1 cellular context compared by ENCODE assay signal in the genomic region with DNA sequence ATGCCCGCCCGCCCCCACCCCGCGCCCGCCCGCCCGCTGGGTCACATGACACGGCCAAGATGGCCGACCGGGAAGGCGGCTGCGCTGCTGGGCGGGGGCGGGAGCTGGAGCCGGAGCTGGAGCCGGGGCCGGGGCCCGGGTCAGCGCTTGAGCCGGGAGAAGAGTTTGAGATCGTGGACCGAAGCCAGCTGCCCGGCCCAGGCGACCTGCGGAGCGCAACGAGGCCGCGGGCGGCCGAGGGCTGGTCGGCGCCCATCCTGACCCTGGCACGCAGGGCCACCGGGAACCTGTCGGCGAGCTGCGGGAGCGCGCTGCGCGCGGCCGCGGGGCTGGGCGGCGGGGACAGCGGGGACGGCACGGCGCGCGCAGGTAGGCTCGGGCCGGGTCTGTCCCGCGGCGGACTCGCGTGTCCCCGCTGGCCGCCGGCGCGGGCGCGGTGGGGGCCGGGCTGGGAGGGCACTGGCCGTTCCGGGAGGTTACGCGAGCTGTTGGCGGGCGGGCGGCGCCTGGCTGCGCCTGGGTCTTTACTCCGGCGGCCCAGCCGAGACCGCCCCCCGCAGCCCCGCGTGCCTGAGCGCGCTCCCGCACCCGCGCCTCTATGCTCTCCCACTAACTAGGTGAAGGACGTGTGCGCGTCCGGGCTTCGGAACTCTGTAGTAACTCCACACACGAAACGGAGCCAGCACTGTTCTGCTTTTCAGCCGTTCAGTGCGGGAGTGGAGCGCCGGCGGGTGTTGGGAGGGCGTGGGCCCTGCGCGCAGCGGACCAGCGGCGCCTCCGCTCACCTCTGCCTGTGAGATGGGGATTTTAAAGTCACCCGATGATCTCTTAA.
TF ChIP-seq lines count a peak whose summit lies in the region.

A gene with protein sequence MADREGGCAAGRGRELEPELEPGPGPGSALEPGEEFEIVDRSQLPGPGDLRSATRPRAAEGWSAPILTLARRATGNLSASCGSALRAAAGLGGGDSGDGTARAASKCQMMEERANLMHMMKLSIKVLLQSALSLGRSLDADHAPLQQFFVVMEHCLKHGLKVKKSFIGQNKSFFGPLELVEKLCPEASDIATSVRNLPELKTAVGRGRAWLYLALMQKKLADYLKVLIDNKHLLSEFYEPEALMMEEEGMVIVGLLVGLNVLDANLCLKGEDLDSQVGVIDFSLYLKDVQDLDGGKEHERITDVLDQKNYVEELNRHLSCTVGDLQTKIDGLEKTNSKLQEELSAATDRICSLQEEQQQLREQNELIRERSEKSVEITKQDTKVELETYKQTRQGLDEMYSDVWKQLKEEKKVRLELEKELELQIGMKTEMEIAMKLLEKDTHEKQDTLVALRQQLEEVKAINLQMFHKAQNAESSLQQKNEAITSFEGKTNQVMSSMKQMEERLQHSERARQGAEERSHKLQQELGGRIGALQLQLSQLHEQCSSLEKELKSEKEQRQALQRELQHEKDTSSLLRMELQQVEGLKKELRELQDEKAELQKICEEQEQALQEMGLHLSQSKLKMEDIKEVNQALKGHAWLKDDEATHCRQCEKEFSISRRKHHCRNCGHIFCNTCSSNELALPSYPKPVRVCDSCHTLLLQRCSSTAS (plus strand): TSS at position 44 of the 832 bp plus-strand sequence. CDS start 16 bp downstream, at position 60.

TF ChIP-seq in GM12878, 131 proteins besides CTCF, POLR2A, EP300 and RAD21 (continued from another document and continues in another):
- TF ChIP-seq, protein P1, sequence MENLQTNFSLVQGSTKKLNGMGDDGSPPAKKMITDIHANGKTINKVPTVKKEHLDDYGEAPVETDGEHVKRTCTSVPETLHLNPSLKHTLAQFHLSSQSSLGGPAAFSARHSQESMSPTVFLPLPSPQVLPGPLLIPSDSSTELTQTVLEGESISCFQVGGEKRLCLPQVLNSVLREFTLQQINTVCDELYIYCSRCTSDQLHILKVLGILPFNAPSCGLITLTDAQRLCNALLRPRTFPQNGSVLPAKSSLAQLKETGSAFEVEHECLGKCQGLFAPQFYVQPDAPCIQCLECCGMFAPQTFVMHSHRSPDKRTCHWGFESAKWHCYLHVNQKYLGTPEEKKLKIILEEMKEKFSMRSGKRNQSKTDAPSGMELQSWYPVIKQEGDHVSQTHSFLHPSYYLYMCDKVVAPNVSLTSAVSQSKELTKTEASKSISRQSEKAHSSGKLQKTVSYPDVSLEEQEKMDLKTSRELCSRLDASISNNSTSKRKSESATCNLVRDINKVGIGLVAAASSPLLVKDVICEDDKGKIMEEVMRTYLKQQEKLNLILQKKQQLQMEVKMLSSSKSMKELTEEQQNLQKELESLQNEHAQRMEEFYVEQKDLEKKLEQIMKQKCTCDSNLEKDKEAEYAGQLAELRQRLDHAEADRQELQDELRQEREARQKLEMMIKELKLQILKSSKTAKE (IDR thresholded peaks at IDR 0.05; ENCODE audit: low read depth, poor library complexity, severe bottlenecking), result no peak
- peak; percentile 36; the same call in 1 of the 2 replicates for TF ChIP-seq SPI1 (IDR thresholded peaks at IDR 0.05; ENCODE audit: borderline replicate concordance, insufficient read depth, low read depth, low read length)
- TF ChIP-seq RAD51 (IDR thresholded peaks at IDR 0.05), result no peak
- no peak for TF ChIP-seq ZNF592 (IDR thresholded peaks at IDR 0.05)
- TF ChIP-seq, protein P2, sequence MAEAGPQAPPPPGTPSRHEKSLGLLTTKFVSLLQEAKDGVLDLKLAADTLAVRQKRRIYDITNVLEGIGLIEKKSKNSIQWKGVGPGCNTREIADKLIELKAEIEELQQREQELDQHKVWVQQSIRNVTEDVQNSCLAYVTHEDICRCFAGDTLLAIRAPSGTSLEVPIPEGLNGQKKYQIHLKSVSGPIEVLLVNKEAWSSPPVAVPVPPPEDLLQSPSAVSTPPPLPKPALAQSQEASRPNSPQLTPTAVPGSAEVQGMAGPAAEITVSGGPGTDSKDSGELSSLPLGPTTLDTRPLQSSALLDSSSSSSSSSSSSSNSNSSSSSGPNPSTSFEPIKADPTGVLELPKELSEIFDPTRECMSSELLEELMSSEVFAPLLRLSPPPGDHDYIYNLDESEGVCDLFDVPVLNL (IDR thresholded peaks at IDR 0.05; ENCODE audit: low read depth, low read length), result no peak
- TF ChIP-seq, protein P3, sequence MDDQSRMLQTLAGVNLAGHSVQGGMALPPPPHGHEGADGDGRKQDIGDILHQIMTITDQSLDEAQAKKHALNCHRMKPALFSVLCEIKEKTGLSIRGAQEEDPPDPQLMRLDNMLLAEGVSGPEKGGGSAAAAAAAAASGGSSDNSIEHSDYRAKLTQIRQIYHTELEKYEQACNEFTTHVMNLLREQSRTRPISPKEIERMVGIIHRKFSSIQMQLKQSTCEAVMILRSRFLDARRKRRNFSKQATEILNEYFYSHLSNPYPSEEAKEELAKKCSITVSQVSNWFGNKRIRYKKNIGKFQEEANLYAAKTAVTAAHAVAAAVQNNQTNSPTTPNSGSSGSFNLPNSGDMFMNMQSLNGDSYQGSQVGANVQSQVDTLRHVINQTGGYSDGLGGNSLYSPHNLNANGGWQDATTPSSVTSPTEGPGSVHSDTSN (IDR thresholded peaks at IDR 0.05; ENCODE audit: insufficient replicate concordance, low read depth, low read length), result no peak
- peak; percentile 82 for TF ChIP-seq ZNF217 (IDR thresholded peaks at IDR 0.05)
- 0 out of 2 replicates have a peak, but pooled peaks have one; percentile 52 for TF ChIP-seq POLR2AphosphoS2 (IDR thresholded peaks at IDR 0.05; ENCODE audit: low read depth, low read length)
- no peak for TF ChIP-seq FOXK2 (IDR thresholded peaks at IDR 0.05)
- TF ChIP-seq MEF2A (IDR thresholded peaks at IDR 0.05; ENCODE audit: insufficient read depth, low read depth, low read length), result no peak
- TF ChIP-seq EGR1 (IDR thresholded peaks at IDR 0.05; ENCODE audit: borderline replicate concordance in 1 of 2, low read depth in 2 of 2, low read length in 2 of 2), result peak in 1 of 2 experiments; percentile 96; a peak in 2 of 3 replicates
- TF ChIP-seq BMI1 (IDR thresholded peaks at IDR 0.05; ENCODE audit: borderline replicate concordance), result no peak
- TF ChIP-seq, protein P4, sequence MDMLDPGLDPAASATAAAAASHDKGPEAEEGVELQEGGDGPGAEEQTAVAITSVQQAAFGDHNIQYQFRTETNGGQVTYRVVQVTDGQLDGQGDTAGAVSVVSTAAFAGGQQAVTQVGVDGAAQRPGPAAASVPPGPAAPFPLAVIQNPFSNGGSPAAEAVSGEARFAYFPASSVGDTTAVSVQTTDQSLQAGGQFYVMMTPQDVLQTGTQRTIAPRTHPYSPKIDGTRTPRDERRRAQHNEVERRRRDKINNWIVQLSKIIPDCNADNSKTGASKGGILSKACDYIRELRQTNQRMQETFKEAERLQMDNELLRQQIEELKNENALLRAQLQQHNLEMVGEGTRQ (IDR thresholded peaks at IDR 0.05; ENCODE audit: borderline replicate concordance, low read depth, low read length), result no peak; the same call in 1 of the 2 replicates
- TF ChIP-seq MYB (IDR thresholded peaks at IDR 0.05; ENCODE audit: borderline replicate concordance, low read depth, low read length), result no peak
- TF ChIP-seq HDAC6 (IDR thresholded peaks at IDR 0.05; ENCODE audit: unreplicated experiment), result peak; percentile 9
- TF ChIP-seq SMC3 (IDR thresholded peaks at IDR 0.05; ENCODE audit: borderline replicate concordance, low read length), result no peak
- no peak for TF ChIP-seq NR2C2 (IDR thresholded peaks at IDR 0.05; ENCODE audit: borderline replicate concordance, control insufficient read depth, insufficient read length, low read depth)
- TF ChIP-seq MEF2B (IDR thresholded peaks at IDR 0.05; ENCODE audit: partially characterized antibody, poor library complexity, severe bottlenecking), result no peak
- peak; percentile 14 for TF ChIP-seq MXI1 (IDR thresholded peaks at IDR 0.05; ENCODE audit: low read depth, low read length)
- TF ChIP-seq, protein P5, sequence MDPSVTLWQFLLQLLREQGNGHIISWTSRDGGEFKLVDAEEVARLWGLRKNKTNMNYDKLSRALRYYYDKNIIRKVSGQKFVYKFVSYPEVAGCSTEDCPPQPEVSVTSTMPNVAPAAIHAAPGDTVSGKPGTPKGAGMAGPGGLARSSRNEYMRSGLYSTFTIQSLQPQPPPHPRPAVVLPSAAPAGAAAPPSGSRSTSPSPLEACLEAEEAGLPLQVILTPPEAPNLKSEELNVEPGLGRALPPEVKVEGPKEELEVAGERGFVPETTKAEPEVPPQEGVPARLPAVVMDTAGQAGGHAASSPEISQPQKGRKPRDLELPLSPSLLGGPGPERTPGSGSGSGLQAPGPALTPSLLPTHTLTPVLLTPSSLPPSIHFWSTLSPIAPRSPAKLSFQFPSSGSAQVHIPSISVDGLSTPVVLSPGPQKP (IDR thresholded peaks at IDR 0.05; ENCODE audit: low read depth, low read length), result no peak
- TF ChIP-seq ASH2L (IDR thresholded peaks at IDR 0.05; ENCODE audit: borderline replicate concordance, low read depth), result peak; percentile 68; the same call in 1 of the 2 replicates
- TF ChIP-seq FOXM1 (IDR thresholded peaks at IDR 0.05; ENCODE audit: low read depth, low read length), result no peak
- no peak for TF ChIP-seq HSF1 (IDR thresholded peaks at IDR 0.05; ENCODE audit: low read depth, low read length)
- TF ChIP-seq IRF4 (IDR thresholded peaks at IDR 0.05; ENCODE audit: low read depth, low read length), result no peak
- TF ChIP-seq SREBF1 (IDR thresholded peaks at IDR 0.05; ENCODE audit: low read length), result no peak
- no peak for TF ChIP-seq BRCA1 (IDR thresholded peaks at IDR 0.05; ENCODE audit: low read depth, low read length)
- no peak for TF ChIP-seq NRF1 (conservative IDR thresholded peaks at IDR 0.05; ENCODE audit: low read depth, low read length)
- TF ChIP-seq ATF7 (IDR thresholded peaks at IDR 0.05; ENCODE audit: low read depth), result no peak
- TF ChIP-seq DPF2 (IDR thresholded peaks at IDR 0.05), result peak; percentile 77
- TF ChIP-seq, protein P6, sequence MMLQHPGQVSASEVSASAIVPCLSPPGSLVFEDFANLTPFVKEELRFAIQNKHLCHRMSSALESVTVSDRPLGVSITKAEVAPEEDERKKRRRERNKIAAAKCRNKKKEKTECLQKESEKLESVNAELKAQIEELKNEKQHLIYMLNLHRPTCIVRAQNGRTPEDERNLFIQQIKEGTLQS (IDR thresholded peaks at IDR 0.05; ENCODE audit: borderline replicate concordance, extremely low read depth, low read depth, low read length), result 0 out of 2 replicates have a peak, but pooled peaks have one; percentile 13
- peak; percentile 98 for TF ChIP-seq NR2F1 (conservative IDR thresholded peaks at IDR 0.05)
- no peak for TF ChIP-seq BCL3 (IDR thresholded peaks at IDR 0.05; ENCODE audit: borderline replicate concordance, insufficient read depth, low read depth, low read length, poor library complexity, severe bottlenecking)
- TF ChIP-seq JUNB (IDR thresholded peaks at IDR 0.05), result no peak
- TF ChIP-seq TBL1XR1 (IDR thresholded peaks at IDR 0.05; ENCODE audit: low read depth, low read length), result no peak
- TF ChIP-seq JUND (IDR thresholded peaks at IDR 0.05; ENCODE audit: low read depth, low read length), result no peak
- no peak for TF ChIP-seq TARDBP (IDR thresholded peaks at IDR 0.05; ENCODE audit: borderline replicate concordance)
